17 cellular contexts compared by ENCODE assay signal in genomic region chr5:123116063-123116462, GRCh38. TPM values are rescaled to one million over a fixed set of nuclear protein-coding genes. Genes with fewer than 3 reads are reported as not detected.
DNase-seq lines count a peak whose midpoint lies in the region; ATAC-seq and TF ChIP-seq lines count a peak whose summit lies in the region.
"Had no signal": no experiment of that assay in that cellular context is flagged by ENCODE, and none has a peak within 500 bp of the region (broad histone marks: within the 10 kb centered on the region; RNA-seq: fewer than 3 reads in every experiment).

No MANE protein-coding gene starts in this region.

- peak; percentile 8 for DNase-seq in NCI-H2171 treated with DMSO at 0.1 percent for 48 hours (lab: John Stamatoyannopoulos, UW)
- DNase-seq in NCI-H2171 (lab: John Stamatoyannopoulos, UW): no peak
- no peak for DNase-seq in foreskin keratinocyte
- peak in 1 of 2 donors; percentile 55 for DNase-seq in tibial artery
- no peak for DNase-seq in head of caudate nucleus
- no peak for DNase-seq in CD1c-positive myeloid dendritic cell (ENCODE audit: extremely low spot score)
- DNase-seq: activated CD4-positive, alpha-beta T cell treated with anti-CD3 and anti-CD28 coated beads, Interleukin-2, amount 50 U/mL, for 1 hour; activated T-cell treated with anti-CD3 and anti-CD28 coated beads, Interleukin-2, amount 50 U/mL, for 4 hours; cerebellar nuclear complex; hypothalamus; NCI-H2107; SIG-M5; stimulated activated CD4-positive, alpha-beta T cell treated with anti-CD3 and anti-CD28 coated beads, Interleukin-15, amount 100 ng/mL, for 24 hours had no signal

- H3K27me3 ChIP-seq in foreskin keratinocyte: peaks cover 5% of the 10 kb centered on the region
- no peaks in the 10 kb centered on the region for H3K27me3 ChIP-seq in tibial artery

- ATAC-seq in SK-N-SH treated with all-trans-retinoic acid at 6 μM for 48 hours (peak; percentile 86), foreskin keratinocyte (peak; percentile 15)
- no peak for ATAC-seq in activated CD4-positive, CD25-positive, alpha-beta regulatory T cell treated with anti-CD3 and anti-CD28 coated beads, Interleukin-2, amount 50 U/mL, for 24 hours
- ATAC-seq: activated T-cell treated with anti-CD3 and anti-CD28 coated beads, Interleukin-2, amount 50 U/mL, for 4 hours had no signal

- no peak overlapping the region for H3K4me3 ChIP-seq in tibial artery

- peaks cover 0 to 9% (median 2%) of the 10 kb centered on the region in 3 donors for H3K36me3 ChIP-seq in tibial artery

- no peaks in the 10 kb centered on the region for H3K4me1 ChIP-seq in foreskin keratinocyte
- peaks cover 0 to 85% (median 34%) of the 10 kb centered on the region in 4 donors for H3K4me1 ChIP-seq in tibial artery
- H3K4me1 ChIP-seq: parathyroid adenoma had no signal

- TF ChIP-seq CTCF in foreskin keratinocyte (conservative IDR thresholded peaks at IDR 0.05): no peak
- TF ChIP-seq CTCF in tibial artery (IDR thresholded peaks at IDR 0.05): no peak

- no peaks in the 10 kb centered on the region for H3K9me3 ChIP-seq in tibial artery

- no peak overlapping the region for H3K27ac ChIP-seq in foreskin keratinocyte
- peak overlapping the region; percentile 55 to 63 for H3K27ac ChIP-seq in tibial artery
- H3K27ac ChIP-seq: 22Rv1, parathyroid adenoma had no signal

- intact Hi-C loops in tibial artery (cut with DNase I; ENCODE audit: low total_unique reads): no loop called here
- intact Hi-C loops in head of caudate nucleus (cut with DNase I): no loop called here

TF ChIP-seq in SK-N-SH treated with all-trans-retinoic acid at 6 μM for 48 hours, 23 proteins besides CTCF, POLR2A, EP300 and RAD21:
- TF ChIP-seq ISL1 (CRISPR knock-in tag; IDR thresholded peaks at IDR 0.05): peak; percentile 44; the same call in 1 of the 2 replicates
- no peak for TF ChIP-seq ZFP3 (CRISPR knock-in tag; IDR thresholded peaks at IDR 0.05)

RNA-seq across cellular contexts. Expression of gene PRDM6, which starts 27.0 kb away (rescaled TPM):
- total RNA-seq in foreskin keratinocyte: 0.07 TPM in 2 replicates
- 0.01 TPM in 2 replicates for polyA plus RNA-seq in foreskin keratinocyte
- total RNA-seq: activated T-cell treated with anti-CD3 and anti-CD28 coated beads, Interleukin-2, amount 50 U/mL, for 4 hours had no signal

Comparison
In these comparisons a context has a peak if more than half of its experiments do, and no peak if none do; other contexts are left out.
1. ATAC-seq: peak in SK-N-SH treated with all-trans-retinoic acid at 6 μM for 48 hours (single experiment) and foreskin keratinocyte (single experiment); none in activated CD4-positive, CD25-positive, alpha-beta regulatory T cell treated with anti-CD3 and anti-CD28 coated beads, Interleukin-2, amount 50 U/mL, for 24 hours (0 of 2).